8 cellular contexts compared by ENCODE assay signal in the genomic region with DNA sequence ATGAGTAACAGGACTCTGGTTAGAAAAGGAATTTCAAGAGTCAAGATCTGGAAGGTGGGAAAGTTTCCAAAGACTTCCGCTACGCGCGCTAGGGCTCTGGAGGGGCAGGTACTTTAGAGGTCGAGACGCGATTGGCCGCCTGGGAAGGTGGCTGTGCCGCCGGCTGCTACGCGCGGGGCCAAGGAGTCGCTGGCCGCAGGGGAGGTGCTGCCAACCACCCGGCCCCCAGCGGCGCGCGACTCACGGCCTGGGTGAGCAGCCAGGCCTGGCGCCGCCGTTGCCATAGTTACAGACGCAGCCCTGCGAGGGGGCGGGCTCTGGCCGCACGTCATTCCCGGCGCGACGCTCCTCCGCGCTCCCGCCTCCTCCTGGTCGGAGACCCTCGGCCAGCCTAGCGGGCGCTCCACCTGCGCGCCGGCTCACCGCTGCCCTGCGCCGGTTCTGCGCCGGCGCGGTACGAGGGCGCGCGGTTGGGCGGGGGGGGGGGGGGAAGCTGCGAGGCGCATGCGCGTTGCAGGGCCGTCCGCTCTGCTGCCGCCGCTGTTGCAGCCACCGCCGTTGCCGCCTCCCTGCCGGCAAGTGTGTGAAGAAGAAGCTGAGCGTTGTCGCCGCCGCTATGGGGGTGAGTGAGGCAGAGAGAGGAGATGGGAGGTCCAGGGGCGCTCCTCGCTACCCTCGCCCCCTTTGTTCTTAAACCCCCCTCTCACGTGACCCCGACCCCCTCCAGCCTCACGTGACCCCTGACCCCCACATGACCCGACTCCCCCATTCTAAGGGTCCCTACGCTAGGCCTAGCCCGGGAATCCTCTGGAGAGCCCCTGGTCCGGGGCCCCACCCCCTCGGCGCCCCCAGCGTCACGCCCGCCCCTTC. TPM values are rescaled to one million over a fixed set of nuclear protein-coding genes. Genes with fewer than 3 reads are reported as not detected.
DNase-seq lines count a peak whose midpoint lies in the region; ATAC-seq, FAIRE-seq and TF ChIP-seq lines count a peak whose summit lies in the region.

Gene NAA40, plus strand, starts transcription at position 522 of the 870 bp plus-strand sequence. Its CDS starts 95 bp downstream, at position 617.

- POLR2A ChIA-PET in BJ (lab: Charles Lee), result interaction anchor here (0.6 kb wide), 1 partner anchor 13 kb away, joined by 17 read pairs; no protein-coding TSS in a partner anchor

- peaks cover 17% of the 10 kb centered on the region for H3K4me1 Mint-ChIP-seq in chondrocyte (ENCODE audit: low read depth)

- H3K36me3 Mint-ChIP-seq in chondrocyte (ENCODE audit: low read depth), result peaks cover 1% of the 10 kb centered on the region

- no peaks in the 10 kb centered on the region; the same call in 1 of the 2 replicates for H3K36me3 ChIP-seq in BJ (ENCODE audit: control insufficient read depth, insufficient read depth, low read length)

- peak within 1 kb of the TSS; percentile 77 for H3K27ac Mint-ChIP-seq in chondrocyte (ENCODE audit: unreplicated experiment)

- H3K4me3 ChIP-seq in BJ (ENCODE audit: low read depth, low read length), result peak within 1 kb of the TSS; percentile 99

- intact Hi-C loops in left colon (cut with DNase I, micrococcal nuclease), result no loop called here

- H3K4me3 Mint-ChIP-seq in chondrocyte (ENCODE audit: unreplicated experiment), result peak within 1 kb of the TSS; percentile 91

- H3K27me3 ChIP-seq in BJ (ENCODE audit: control insufficient read depth, insufficient read depth, low read length), result no peaks in the 10 kb centered on the region

- no peaks in the 10 kb centered on the region for H3K9me3 Mint-ChIP-seq in chondrocyte (ENCODE audit: low read depth)

- DNase-seq in BJ (ENCODE audit: low read depth), result peak; percentile 55
- DNase-seq in GM19239 (ENCODE audit: insufficient read length, low spot score), result peak; percentile 98
- DNase-seq in NCI-H510A treated with DMSO at 0.1 percent for 48 hours (lab: John Stamatoyannopoulos, UW), result peak; percentile 94
- DNase-seq in activated CD4-positive, alpha-beta T cell treated with anti-CD3 and anti-CD28 coated beads for 24 hours (ENCODE audit: low read depth in 2 of 2), result peak; percentile 88 to 90
- DNase-seq in chondrocyte (ENCODE audit: low spot score), result no peak
- peak; percentile 95 to 96 for DNase-seq in left colon
- DNase-seq in stimulated activated CD4-positive, alpha-beta T cell treated with anti-CD3 and anti-CD28 coated beads, Interleukin-1b, Interleukin-23, amount 100 ng/mL, for 4 hours (ENCODE audit: low read depth in 2 of 2), result peak; percentile 79 to 88

- FAIRE-seq in GM19239 (lab: Jason Lieb, UNC), result peak; percentile 79

- ATAC-seq in HG03442 (IDR thresholded peaks at IDR 0.05; ENCODE audit: unreplicated experiment), result peak; percentile 94
- ATAC-seq in left colon, result peak; percentile 90

- CTCF ChIA-PET in BJ (lab: Yijun Ruan, JAX), result interaction anchor here (0.8 to 2.0 kb wide), 3 partner anchors 18 to 109 kb away, joined by 3 to 10 read pairs (median 4); no protein-coding TSS in a partner anchor

- TF ChIP-seq CTCF in BJ (IDR thresholded peaks at IDR 0.05; ENCODE audit: insufficient read depth, low read depth, low read length) (no peak), chondrocyte (IDR thresholded peaks at IDR 0.05) (peak; percentile 24)

- no peaks in the 10 kb centered on the region for H3K27me3 Mint-ChIP-seq in chondrocyte (ENCODE audit: low read depth)

RNA-seq across cellular contexts. Expression of gene NAA40, which starts in this region (rescaled TPM):
- 10.8 and 16.1 TPM in 2 replicates for polyA plus RNA-seq in BJ (2011; rRNA removed)
- polyA minus RNA-seq in BJ (2011; rRNA and poly(A)+ RNA removed), result 4.9 and 6.5 TPM in 2 replicates
- total RNA-seq in chondrocyte (17.7 to 28.0 TPM (median 20.8 TPM) in 3 replicates), left colon (10 to 100 TPM; 24.6 to 34.2 TPM)
